In genomic region chr12:50799908-50800307, GRCh38 we compare ENCODE assay signal across 29 cellular contexts. TPM values are rescaled to one million over a fixed set of nuclear protein-coding genes. Genes with fewer than 3 reads are reported as not detected.
DNase-seq lines count a peak whose midpoint lies in the region; ATAC-seq, FAIRE-seq and TF ChIP-seq lines count a peak whose summit lies in the region.
"Had no signal": no experiment of that assay in that cellular context is flagged by ENCODE, and none has a peak within 500 bp of the region (broad histone marks: within the 10 kb centered on the region; RNA-seq: fewer than 3 reads in every experiment).

No MANE protein-coding gene starts in this region.

- H3K4me1 ChIP-seq in SK-N-SH (ENCODE audit: control insufficient read depth in 1 of 2, insufficient read depth in 2 of 2, low read depth in 1 of 2, low read length in 1 of 2) (no peaks in the 10 kb centered on the region), K562 (replicated peaks in 1 of 2; ENCODE audit: control insufficient read depth in 2 of 2, insufficient read depth in 2 of 2, low read length in 2 of 2) (no peaks in the 10 kb centered on the region)
- H3K4me1 ChIP-seq: left ventricle myocardium inferior, parathyroid adenoma, upper lobe of right lung had no signal

- DNase-seq in SK-N-SH: peak; percentile 24
- peak; percentile 30 for DNase-seq in NB4 (ENCODE audit: low read depth)
- DNase-seq in K562 (ENCODE audit: extremely low read depth in 1 of 4, low spot score in 3 of 4): no peak
- no peak for DNase-seq in activated T-helper 1 cell treated with anti-CD3 and anti-CD28 coated beads, Interleukin-12 subunit alpha, Interleukin-12 subunit beta, Interleukin-2, Interleukin-4 antibody, amounts not matched to agents 30 ng/mL and 10 ng/mL and 1 ng/mL, durations not matched to agents 14 hours and 24 hours and 36 hours (ENCODE audit: low spot score)
- DNase-seq in activated CD4-positive, alpha-beta T cell treated with anti-CD3 and anti-CD28 coated beads, Interleukin-2, amount 50 U/mL, for 4 hours: no peak
- no peak for DNase-seq in occipital lobe (lab: John Stamatoyannopoulos, UW)
- no peak for DNase-seq in glomerular visceral epithelial cell (ENCODE audit: extremely low spot score)
- DNase-seq: activated CD8-positive, alpha-beta memory T cell treated with anti-CD3 and anti-CD28 coated beads, Interleukin-2, amount 50 U/mL, for 4 hours; activated naive CD8-positive, alpha-beta T cell treated with anti-CD3 and anti-CD28 coated beads for 36 hours; cerebellar nuclear complex; DMS 273 treated with DMSO at 0.1 percent for 48 hours; GF-D8; H7; hippocampal formation; left ventricle myocardium inferior; NCI-H1092 treated with DMSO at 0.1 percent for 48 hours; NCI-H510A treated with DMSO at 0.1 percent for 48 hours; Right ventricle myocardium superior; upper lobe of right lung had no signal

- no peak overlapping the region for H3K27ac Mint-ChIP-seq in activated T-helper 1 cell treated with anti-CD3 and anti-CD28 coated beads, Interleukin-12 subunit alpha, Interleukin-12 subunit beta, Interleukin-2, Interleukin-4 antibody, amounts not matched to agents 30 ng/mL and 10 ng/mL and 1 ng/mL, durations not matched to agents 14 hours and 24 hours and 36 hours
- H3K27ac Mint-ChIP-seq: activated naive CD8-positive, alpha-beta T cell treated with anti-CD3 and anti-CD28 coated beads for 36 hours; CD4-positive, CD25-positive, alpha-beta regulatory T cell; nephron had no signal

- TF ChIP-seq RAD21 in SK-N-SH (IDR thresholded peaks at IDR 0.05; ENCODE audit: low read length) (no peak), K562 (CRISPR knock-in tag; conservative IDR thresholded peaks at IDR 0.05 in 1 of 2, IDR thresholded peaks at IDR 0.05 in 1 of 2) (no peak; a peak in 1 of 4 replicates)

- H3K9me3 ChIP-seq in SK-N-SH (peaks cover 18% of the 10 kb centered on the region; the same call in 1 of the 2 replicates), K562 (replicated peaks; ENCODE audit: control insufficient read depth, insufficient read depth, low read depth, low read length) (peaks cover 3% of the 10 kb centered on the region)

- H3K27ac ChIP-seq in SK-N-SH (ENCODE audit: low read depth in 2 of 2, low read length in 1 of 2) (no peak overlapping the region), K562 (ENCODE audit: extremely low read depth, low read depth, low read length) (no peak overlapping the region)
- H3K27ac ChIP-seq: epithelial cell of prostate, KMS-11, left ventricle myocardium inferior, parathyroid adenoma, upper lobe of right lung had no signal

- no peaks in the 10 kb centered on the region for H3K9me2 ChIP-seq in SK-N-SH

- POLR2A ChIA-PET in SK-N-SH (lab: Yijun Ruan, JAX) (no interaction called here), K562 (lab: Yijun Ruan, JAX) (interaction anchor here (0.5 kb wide), 1 partner anchor 63 kb away, joined by 3 read pairs; no protein-coding TSS in a partner anchor)

- in situ Hi-C loops in K562 (cut with MboI): no loop called here

- H3K27me3 Mint-ChIP-seq in activated T-helper 1 cell treated with anti-CD3 and anti-CD28 coated beads, Interleukin-12 subunit alpha, Interleukin-12 subunit beta, Interleukin-2, Interleukin-4 antibody, amounts not matched to agents 30 ng/mL and 10 ng/mL and 1 ng/mL, durations not matched to agents 14 hours and 24 hours and 36 hours (ENCODE audit: insufficient read depth): no peaks in the 10 kb centered on the region
- H3K27me3 Mint-ChIP-seq: activated naive CD8-positive, alpha-beta T cell treated with anti-CD3 and anti-CD28 coated beads for 36 hours; CD4-positive, CD25-positive, alpha-beta regulatory T cell had no signal

- H3K4me3 ChIP-seq in SK-N-SH (ENCODE audit: low read depth in 2 of 2, low read length in 1 of 2) (no peak overlapping the region), NB4 (ENCODE audit: low read depth, low read length) (no peak overlapping the region), K562 (no peak overlapping the region)
- H3K4me3 ChIP-seq: left ventricle myocardium inferior, upper lobe of right lung had no signal

- H3K27me3 ChIP-seq in SK-N-SH (ENCODE audit: insufficient read depth) (no peaks in the 10 kb centered on the region), K562 (ENCODE audit: control insufficient read depth in 2 of 2, insufficient read depth in 2 of 2, low read length in 2 of 2) (no peaks in the 10 kb centered on the region)
- H3K27me3 ChIP-seq: upper lobe of right lung had no signal

- no peaks in the 10 kb centered on the region for H3F3A ChIP-seq in SK-N-SH (replicated peaks; ENCODE audit: insufficient read depth)

- no TSS peak for BruUV-seq in K562 (replicated peaks; lab: Mats Ljungman, UMichigan)

- H3K9me3 Mint-ChIP-seq in activated T-helper 1 cell treated with anti-CD3 and anti-CD28 coated beads, Interleukin-12 subunit alpha, Interleukin-12 subunit beta, Interleukin-2, Interleukin-4 antibody, amounts not matched to agents 30 ng/mL and 10 ng/mL and 1 ng/mL, durations not matched to agents 14 hours and 24 hours and 36 hours: peaks cover 18% of the 10 kb centered on the region

- no peak overlapping the region for H2AFZ ChIP-seq in SK-N-SH (ENCODE audit: low read depth)
- H2AFZ ChIP-seq in K562 (ENCODE audit: low read depth, low read length): no peak overlapping the region
- H2AFZ ChIP-seq: parathyroid adenoma had no signal

- TF ChIP-seq POLR2A in NB4 (IDR thresholded peaks at IDR 0.05; ENCODE audit: extremely low read depth, insufficient read length) (no peak), K562 (conservative IDR thresholded peaks at IDR 0.05) (no peak)

- no peaks in the 10 kb centered on the region for H4K20me1 ChIP-seq in SK-N-SH (ENCODE audit: insufficient read depth)
- H4K20me1 ChIP-seq in K562 (replicated peaks; ENCODE audit: control insufficient read depth, insufficient read depth, low read length): no peaks in the 10 kb centered on the region

- peaks cover 53% of the 10 kb centered on the region for H3K36me3 Mint-ChIP-seq in activated T-helper 1 cell treated with anti-CD3 and anti-CD28 coated beads, Interleukin-12 subunit alpha, Interleukin-12 subunit beta, Interleukin-2, Interleukin-4 antibody, amounts not matched to agents 30 ng/mL and 10 ng/mL and 1 ng/mL, durations not matched to agents 14 hours and 24 hours and 36 hours (ENCODE audit: low read depth)

- FAIRE-seq in K562 (lab: Jason Lieb, UNC): no peak
- FAIRE-seq: frontal cortex had no signal

- TF ChIP-seq EP300 in SK-N-SH (IDR thresholded peaks at IDR 0.05; ENCODE audit: borderline replicate concordance in 1 of 2, low read depth in 1 of 2, low read length in 1 of 2) (no peak), K562 (IDR thresholded peaks at IDR 0.05; ENCODE audit: low read length) (no peak)

- ATAC-seq in SK-N-SH treated with all-trans-retinoic acid at 6 μM for 48 hours (no peak), K562 (no peak)
- ATAC-seq: sciatic nerve, upper lobe of right lung had no signal

- no peak overlapping the region for H3K4me3 Mint-ChIP-seq in activated T-helper 1 cell treated with anti-CD3 and anti-CD28 coated beads, Interleukin-12 subunit alpha, Interleukin-12 subunit beta, Interleukin-2, Interleukin-4 antibody, amounts not matched to agents 30 ng/mL and 10 ng/mL and 1 ng/mL, durations not matched to agents 14 hours and 24 hours and 36 hours
- H3K4me3 Mint-ChIP-seq: activated naive CD8-positive, alpha-beta T cell treated with anti-CD3 and anti-CD28 coated beads for 36 hours; nephron had no signal

- H3K4me1 Mint-ChIP-seq in activated T-helper 1 cell treated with anti-CD3 and anti-CD28 coated beads, Interleukin-12 subunit alpha, Interleukin-12 subunit beta, Interleukin-2, Interleukin-4 antibody, amounts not matched to agents 30 ng/mL and 10 ng/mL and 1 ng/mL, durations not matched to agents 14 hours and 24 hours and 36 hours (ENCODE audit: low read depth): no peaks in the 10 kb centered on the region
- H3K4me1 Mint-ChIP-seq: activated naive CD8-positive, alpha-beta T cell treated with anti-CD3 and anti-CD28 coated beads for 36 hours; nephron had no signal

- H3K4me2 ChIP-seq in SK-N-SH: no peak overlapping the region
- H3K4me2 ChIP-seq in K562 (ENCODE audit: insufficient read depth, low read length): no peak overlapping the region
- H3K4me2 ChIP-seq: KMS-11 had no signal

- H3K9me1 ChIP-seq in K562 (ENCODE audit: control insufficient read depth, insufficient read depth, low read length): no peaks in the 10 kb centered on the region

- H3K36me3 ChIP-seq in SK-N-SH (replicated peaks in 1 of 2; ENCODE audit: control insufficient read depth in 1 of 2, insufficient read depth in 2 of 2, low read length in 1 of 2): peaks cover 14 to 65% of the 10 kb centered on the region in 2 experiments
- H3K36me3 ChIP-seq in K562 (ENCODE audit: control insufficient read depth, insufficient read depth, low read length): peaks cover 62% of the 10 kb centered on the region

- TF ChIP-seq CTCF in SK-N-SH (IDR thresholded peaks at IDR 0.05) (no peak), NB4 (IDR thresholded peaks at IDR 0.05; ENCODE audit: low read depth, low read length) (no peak), K562 (IDR thresholded peaks at IDR 0.05 in 2 of 3, conservative IDR thresholded peaks at IDR 0.05 in 1 of 3; ENCODE audit: insufficient read depth in 2 of 3, low read depth in 1 of 3, low read length in 3 of 3) (no peak)

- CTCF ChIA-PET in SK-N-SH (lab: Yijun Ruan, JAX) (interaction anchor here (1.5 kb wide), 1 partner anchor 14 kb away, joined by 3 read pairs; no protein-coding TSS in a partner anchor), K562 (lab: Yijun Ruan, JAX; ENCODE audit: low intra/inter-chr PET ratio) (no interaction called here)

- 97% methylated on average over 2 of the region's 2 CpGs for WGBS in SK-N-SH (ENCODE audit: low lambda C conversion rate)
- 94% methylated on average over 2 of the region's 2 CpGs for WGBS in K562 (ENCODE audit: insufficient coverage, low coverage, missing lambda C conversion rate)

- H3K79me2 ChIP-seq in SK-N-SH (ENCODE audit: insufficient read depth) (no peaks in the 10 kb centered on the region), K562 (ENCODE audit: control insufficient read depth, insufficient read depth, low read length) (no peaks in the 10 kb centered on the region)

- intact Hi-C loops in K562 (cut with micrococcal nuclease): no loop called here
- intact Hi-C loops in activated T-helper 1 cell treated with anti-CD3 and anti-CD28 coated beads, Interleukin-12 subunit alpha, Interleukin-12 subunit beta, Interleukin-2, Interleukin-4 antibody, amounts not matched to agents 30 ng/mL and 10 ng/mL and 1 ng/mL, durations not matched to agents 14 hours and 24 hours and 36 hours (cut with micrococcal nuclease): no loop called here

- H3K9ac ChIP-seq in SK-N-SH (no peak overlapping the region), K562 (ENCODE audit: insufficient read depth in 1 of 2, low read depth in 2 of 2, low read length in 2 of 2) (no peak overlapping the region)
- H3K9ac ChIP-seq: KMS-11, parathyroid adenoma had no signal

RNA-seq across cellular contexts. Expression of gene ATF1, which starts 36.0 kb away (rescaled TPM):
- 25.0 and 34.2 TPM in 2 replicates for polyA plus RNA-seq in SK-N-SH (2012; rRNA removed)
- polyA plus RNA-seq in SK-N-SH (2012; cell fraction: cytosol; rRNA removed): 24.0 and 24.6 TPM in 2 replicates
- 14.2 and 21.5 TPM in 2 replicates for polyA plus RNA-seq in SK-N-SH (2012; cell fraction: nucleus; rRNA removed)
- 26.6 and 28.7 TPM in 2 replicates for total RNA-seq in K562 (2011; cell fraction: chromatin; rRNA removed; ENCODE audit: low replicate concordance)
- total RNA-seq in K562 (2011; cell fraction: nucleolus; rRNA removed): 23.5 and 27.1 TPM in 2 replicates
- 20.5 and 21.0 TPM in 2 replicates for total RNA-seq in K562 (2011; cell fraction: nucleoplasm; rRNA removed)
- total RNA-seq in K562 (2014; rRNA removed): 74.8 and 75.1 TPM in 2 replicates
- total RNA-seq in K562 (2014; rRNA removed; fragmentation: Illumina TruSeq; extraction: Trizol): 43.3 and 56.1 TPM in 2 replicates
- 46.6 and 48.9 TPM in 2 replicates for total RNA-seq in K562 (2015; rRNA removed; fragmentation: Illumina TruSeq; extraction: Trizol)
- 51.1 and 51.4 TPM in 2 replicates for total RNA-seq in K562 (2021)
- 83.5 and 87.8 TPM in 2 replicates for polyA plus RNA-seq in K562 (2011; rRNA removed)
- polyA plus RNA-seq in K562 (2011; cell fraction: cytosol; rRNA removed): 39.7 and 78.8 TPM in 2 replicates
- polyA plus RNA-seq in K562 (2011; cell fraction: nucleus; rRNA removed): 36.0 and 39.0 TPM in 2 replicates
- 33.6 and 43.3 TPM in 2 replicates for polyA plus RNA-seq in K562 (2012)
- polyA plus RNA-seq in K562 (2014; fragmentation: Illumina TruSeq; extraction: Trizol): 61.5 and 62.2 TPM in 2 replicates
- 10 to 100 TPM; 19.8 to 24.5 TPM for polyA plus RNA-seq in K562 (2014; fragmentation: Nextera tagmentation; extraction: Ambion mirVana)
- polyA plus RNA-seq in K562 (2014; rRNA removed): 60.1 and 78.3 TPM in 2 replicates
- polyA minus RNA-seq in K562 (2011; rRNA and poly(A)+ RNA removed): 68.4 and 70.8 TPM in 2 replicates
- 30.5 and 35.6 TPM in 2 replicates for polyA minus RNA-seq in K562 (2011; cell fraction: cytosol; rRNA and poly(A)+ RNA removed)
- polyA minus RNA-seq in K562 (2011; cell fraction: nucleus; rRNA and poly(A)+ RNA removed): 14.3 and 31.5 TPM in 2 replicates
- total RNA-seq in activated T-helper 1 cell treated with anti-CD3 and anti-CD28 coated beads, Interleukin-12 subunit alpha, Interleukin-12 subunit beta, Interleukin-2, Interleukin-4 antibody, amounts not matched to agents 30 ng/mL and 10 ng/mL and 1 ng/mL, durations not matched to agents 14 hours and 24 hours and 36 hours: 65.7 and 65.8 TPM in 2 replicates
- 30.3 TPM for total RNA-seq in occipital lobe

RNA-seq across cellular contexts. Expression of gene TMPRSS12, which starts 42.8 kb away (rescaled TPM):
- polyA plus RNA-seq in SK-N-SH (2012; rRNA removed): not detected in 2 replicates
- polyA plus RNA-seq in SK-N-SH (2012; cell fraction: cytosol; rRNA removed): not detected in 2 replicates
- not detected in 2 replicates for polyA plus RNA-seq in SK-N-SH (2012; cell fraction: nucleus; rRNA removed)
- not detected in 2 replicates for total RNA-seq in K562 (2011; cell fraction: chromatin; rRNA removed; ENCODE audit: low replicate concordance)
- not detected in 2 replicates for total RNA-seq in K562 (2011; cell fraction: nucleolus; rRNA removed)
- not detected in 2 replicates for total RNA-seq in K562 (2011; cell fraction: nucleoplasm; rRNA removed)
- not detected in 2 replicates for total RNA-seq in K562 (2014; rRNA removed)
- total RNA-seq in K562 (2014; rRNA removed; fragmentation: Illumina TruSeq; extraction: Trizol): not detected in 2 replicates
- total RNA-seq in K562 (2015; rRNA removed; fragmentation: Illumina TruSeq; extraction: Trizol): not detected in 2 replicates
- total RNA-seq in K562 (2021): not detected in 2 replicates
- not detected in 2 replicates for polyA plus RNA-seq in K562 (2011; rRNA removed)
- polyA plus RNA-seq in K562 (2011; cell fraction: cytosol; rRNA removed): not detected in 2 replicates
- not detected in 2 replicates for polyA plus RNA-seq in K562 (2011; cell fraction: nucleus; rRNA removed)
- polyA plus RNA-seq in K562 (2012): not detected in 2 replicates
- polyA plus RNA-seq in K562 (2014; fragmentation: Illumina TruSeq; extraction: Trizol): not detected in 2 replicates
- polyA plus RNA-seq in K562 (2014; fragmentation: Nextera tagmentation; extraction: Ambion mirVana): under 1 TPM in 1 of 2 experiments, not detected in 1; 0.04 TPM
- not detected in 2 replicates for polyA plus RNA-seq in K562 (2014; rRNA removed)
- not detected in 2 replicates for polyA minus RNA-seq in K562 (2011; rRNA and poly(A)+ RNA removed)
- polyA minus RNA-seq in K562 (2011; cell fraction: cytosol; rRNA and poly(A)+ RNA removed): not detected in 2 replicates
- not detected in 2 replicates for polyA minus RNA-seq in K562 (2011; cell fraction: nucleus; rRNA and poly(A)+ RNA removed)
- total RNA-seq in activated T-helper 1 cell treated with anti-CD3 and anti-CD28 coated beads, Interleukin-12 subunit alpha, Interleukin-12 subunit beta, Interleukin-2, Interleukin-4 antibody, amounts not matched to agents 30 ng/mL and 10 ng/mL and 1 ng/mL, durations not matched to agents 14 hours and 24 hours and 36 hours: not detected in 2 replicates
- total RNA-seq in occipital lobe: not detected
- total RNA-seq: activated naive CD8-positive, alpha-beta T cell treated with anti-CD3 and anti-CD28 coated beads for 36 hours; CD4-positive, CD25-positive, alpha-beta regulatory T cell; frontal cortex; H7; left ventricle myocardium inferior; mononuclear cell; Right ventricle myocardium superior; sciatic nerve; subcutaneous adipose tissue; upper lobe of right lung had no signal
- polyA plus RNA-seq: CD4-positive, CD25-positive, alpha-beta regulatory T cell had no signal

Comparison
In these comparisons a context has a peak if more than half of its experiments do, and no peak if none do; other contexts are left out.
1. DNase-seq: peak in SK-N-SH (single experiment) and NB4 (single experiment); none in K562 (0 of 4), activated T-helper 1 cell treated with anti-CD3 and anti-CD28 coated beads, Interleukin-12 subunit alpha, Interleukin-12 subunit beta, Interleukin-2, Interleukin-4 antibody, amounts not matched to agents 30 ng/mL and 10 ng/mL and 1 ng/mL, durations not matched to agents 14 hours and 24 hours and 36 hours (single experiment), activated CD4-positive, alpha-beta T cell treated with anti-CD3 and anti-CD28 coated beads, Interleukin-2, amount 50 U/mL, for 4 hours (0 of 2), occipital lobe (single experiment) and glomerular visceral epithelial cell (single experiment).